8 cellular contexts compared by ENCODE assay signal in the genomic region with DNA sequence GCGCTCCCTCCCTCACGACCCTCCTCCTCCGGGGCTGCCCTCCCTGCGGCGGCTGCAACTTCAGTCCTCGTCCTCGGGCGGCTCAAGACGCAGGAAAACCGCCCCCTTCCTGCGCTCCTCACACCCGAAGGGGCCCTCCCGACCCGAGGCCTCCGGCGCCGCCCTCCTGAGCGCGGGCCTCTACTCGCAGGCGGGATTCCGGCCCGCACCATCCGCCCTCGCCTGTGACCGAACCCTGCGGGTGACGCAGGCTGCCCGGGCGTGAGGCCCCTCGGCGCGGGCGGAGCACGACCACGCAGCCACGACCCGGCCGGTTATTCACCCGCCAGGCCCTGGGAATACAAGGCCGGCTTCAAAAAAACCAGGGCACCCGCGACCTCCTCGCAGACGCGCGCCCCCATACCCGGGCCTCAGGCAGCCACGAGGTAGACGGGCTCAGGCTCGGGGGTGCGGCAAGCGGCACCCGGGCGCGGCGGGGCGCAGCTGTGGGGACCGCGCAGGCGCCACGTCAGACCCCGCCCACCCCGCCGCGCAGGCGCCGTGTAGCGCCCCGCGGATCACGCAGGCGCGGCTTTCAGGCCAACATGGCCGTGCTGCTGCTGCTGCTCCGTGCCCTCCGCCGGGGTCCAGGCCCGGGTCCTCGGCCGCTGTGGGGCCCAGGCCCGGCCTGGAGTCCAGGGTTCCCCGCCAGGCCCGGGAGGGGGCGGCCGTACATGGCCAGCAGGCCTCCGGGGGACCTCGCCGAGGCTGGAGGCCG. TPM values are rescaled to one million over a fixed set of nuclear protein-coding genes. Genes with fewer than 3 reads are reported as not detected.
A peak's percentile ranks its signal among the peaks of the same experiment; 100 is the strongest.
DNase-seq lines count a peak whose midpoint lies in the region; ATAC-seq and TF ChIP-seq lines count a peak whose summit lies in the region.

A gene (plus strand): TSS at position 570 of the 757 bp plus-strand sequence. CDS start 15 bp downstream, at position 585.

- H3K27ac ChIP-seq in AG04450 (ENCODE audit: low read depth, low read length) (peak within 1 kb of the TSS; percentile 87), caudate nucleus (ENCODE audit: low read depth, low read length) (peak within 1 kb of the TSS; percentile 76)

- CTCF ChIA-PET in AG04450 (lab: Charles Lee): interaction anchor here (0.8 to 3.4 kb wide), 7 partner anchors 13 to 291 kb away, joined by 3 to 18 read pairs (median 4); a partner anchor contains a TSS

- H3K27me3 ChIP-seq in AG04450 (ENCODE audit: control insufficient read depth, insufficient read depth, low read length): no peaks in the 10 kb centered on the region

- ATAC-seq in GM18868 (IDR thresholded peaks at IDR 0.05; ENCODE audit: unreplicated experiment) (peak; percentile 76), HG03097 (IDR thresholded peaks at IDR 0.05; ENCODE audit: low FRiP score, unreplicated experiment) (peak; percentile 67)

- DNase-seq in AG04450 (ENCODE audit: low read depth, low spot score) (peak; percentile 55), NCI-H345 treated with DMSO at 0.1 percent for 48 hours (lab: John Stamatoyannopoulos, UW; ENCODE audit: unreplicated experiment) (peak; percentile 30), caudate nucleus (lab: John Stamatoyannopoulos, UW) (peak in 59 of 61 donors; percentile 15 to 91 (median 72)), islet precursor cell (peak; percentile 90)
- peak; percentile 79 to 87 (median 83) for DNase-seq in activated CD4-positive, CD25-positive, alpha-beta regulatory T cell (lab: John Stamatoyannopoulos, UW)
- DNase-seq in stimulated activated CD4-positive, alpha-beta T cell treated with anti-CD3 and anti-CD28 coated beads, Interleukin-12 subunit alpha, Interleukin-12 subunit beta, amount 100 ng/mL, for 4 hours: peak; percentile 88

- no peaks in the 10 kb centered on the region for H3K9me3 ChIP-seq in AG04450 (ENCODE audit: control insufficient read depth, insufficient read depth, low read length)

- TF ChIP-seq CTCF in AG04450 (IDR thresholded peaks at IDR 0.05; ENCODE audit: low read depth, low read length): no peak

- peak within 1 kb of the TSS; percentile 81 for H3K4me3 ChIP-seq in AG04450 (ENCODE audit: low read depth, low read length)

- POLR2A ChIA-PET in AG04450 (lab: Yijun Ruan, JAX): interaction anchor here (0.5 to 1.8 kb wide), 9 partner anchors 13 to 261 kb away, joined by 3 to 7 read pairs (median 3); a partner anchor contains a TSS

RNA-seq across cellular contexts. Expression of the gene that starts here (rescaled TPM):
- polyA plus RNA-seq in AG04450 (2011; rRNA removed): 50.1 and 53.4 TPM in 2 replicates
- 46.0 and 51.9 TPM in 2 replicates for polyA minus RNA-seq in AG04450 (2011; rRNA and poly(A)+ RNA removed)

Comparison
In these comparisons a context has a peak if more than half of its experiments do, and no peak if none do; other contexts are left out.
1. Peak in every context shown above with its lines: DNase-seq, ATAC-seq, H3K4me3 ChIP-seq and H3K27ac ChIP-seq.
2. DNase-seq: peak in every context shown above with its lines; median percentile 90 in islet precursor cell; 88 in stimulated activated CD4-positive, alpha-beta T cell treated with anti-CD3 and anti-CD28 coated beads, Interleukin-12 subunit alpha, Interleukin-12 subunit beta, amount 100 ng/mL, for 4 hours; 83 in activated CD4-positive, CD25-positive, alpha-beta regulatory T cell; 72 in caudate nucleus; 55 in AG04450; 30 in NCI-H345 treated with DMSO at 0.1 percent for 48 hours.